Comparison of ENCODE assay signal across 13 cellular contexts in genomic region chr10:77949167-77949566, GRCh38. TPM values are rescaled to one million over a fixed set of nuclear protein-coding genes. Genes with fewer than 3 reads are reported as not detected.
DNase-seq lines count a peak whose midpoint lies in the region; ATAC-seq and TF ChIP-seq lines count a peak whose summit lies in the region.
"Had no signal": no experiment of that assay in that cellular context is flagged by ENCODE, and none has a peak within 500 bp of the region (broad histone marks: within the 10 kb centered on the region; RNA-seq: fewer than 3 reads in every experiment).

No MANE protein-coding gene starts in this region.

- H3K4me3 ChIP-seq in HUES6 (ENCODE audit: low read depth, low read length), result peak overlapping the region; percentile 13; the same call in 1 of the 2 replicates
- no peak overlapping the region for H3K4me3 ChIP-seq in kidney epithelial cell (ENCODE audit: low read depth, low read length)
- H3K4me3 ChIP-seq in right atrium auricular region, result no peak overlapping the region

- H3K4me1 Mint-ChIP-seq in MCF 10A (ENCODE audit: insufficient read depth, unreplicated experiment), result peaks cover 34% of the 10 kb centered on the region
- H3K4me1 Mint-ChIP-seq: CD4-positive, CD25-positive, alpha-beta regulatory T cell; memory B cell had no signal

- H3K4me1 ChIP-seq in HUES6 (ENCODE audit: control insufficient read depth, insufficient read depth, low read length) (peaks cover 15% of the 10 kb centered on the region), right atrium auricular region (no peaks in the 10 kb centered on the region)

- POLR2A ChIA-PET in MCF 10A (lab: Yijun Ruan, JAX), result interaction anchor here (0.6 to 2.4 kb wide), 21 partner anchors 9 to 113 kb away, joined by 3 to 15 read pairs (median 4); partner anchors contain the start of gene DLG5

- peak overlapping the region; percentile 11 for H3K27ac Mint-ChIP-seq in MCF 10A (ENCODE audit: low read depth, unreplicated experiment)
- H3K27ac Mint-ChIP-seq: CD4-positive, CD25-positive, alpha-beta regulatory T cell; memory B cell had no signal

- DNase-seq in AG08396 (ENCODE audit: low spot score) (peak; percentile 60), MCF 10A (ENCODE audit: unreplicated experiment) (peak; percentile 96), kidney epithelial cell (ENCODE audit: low read depth) (peak; percentile 78), GM19240 (ENCODE audit: insufficient read length, low spot score) (no peak), right atrium auricular region (ENCODE audit: low spot score) (no peak), AML-193 (lab: John Stamatoyannopoulos, UW) (no peak)
- DNase-seq: activated CD4-positive, alpha-beta T cell treated with anti-CD3 and anti-CD28 coated beads, Interleukin-2, amount 50 U/mL, for 48 hours; CD4-positive, CD25-positive, alpha-beta regulatory T cell; central memory CD4-positive, alpha-beta T cell; NCI-H510A treated with DMSO at 0.1 percent for 48 hours had no signal

- H3K36me3 Mint-ChIP-seq in MCF 10A (ENCODE audit: insufficient read depth, unreplicated experiment), result peaks cover 6% of the 10 kb centered on the region
- H3K36me3 Mint-ChIP-seq: CD4-positive, CD25-positive, alpha-beta regulatory T cell had no signal

- CTCF ChIA-PET in MCF 10A (lab: Yijun Ruan, JAX), result interaction anchor here (0.6 to 1.4 kb wide), 2 partner anchors 24 to 91 kb away, joined by 3 to 6 read pairs; no protein-coding TSS in a partner anchor

- H3K9ac ChIP-seq in HUES6 (ENCODE audit: low read length), result peak overlapping the region; percentile 70

- intact Hi-C loops in MCF 10A (cut with micrococcal nuclease), result loop anchor here (2.0 kb wide), 1 partner anchor 22 kb away; no protein-coding TSS in a partner anchor

- peaks cover 23% of the 10 kb centered on the region for H3K9me3 ChIP-seq in HUES6 (ENCODE audit: control insufficient read depth, insufficient read depth, low read depth, low read length)
- H3K9me3 ChIP-seq in right atrium auricular region, result peaks cover 4 to 24% of the 10 kb centered on the region in 2 donors

- H3K4me3 Mint-ChIP-seq in MCF 10A (ENCODE audit: unreplicated experiment), result no peak overlapping the region
- H3K4me3 Mint-ChIP-seq: CD4-positive, CD25-positive, alpha-beta regulatory T cell; memory B cell had no signal

- H3K36me3 ChIP-seq in HUES6 (ENCODE audit: control insufficient read depth, insufficient read depth, low read length) (no peaks in the 10 kb centered on the region), kidney epithelial cell (ENCODE audit: control insufficient read depth, insufficient read depth, low read length) (no peaks in the 10 kb centered on the region), right atrium auricular region (no peaks in the 10 kb centered on the region)

- no peaks in the 10 kb centered on the region for H3K27me3 Mint-ChIP-seq in MCF 10A (ENCODE audit: insufficient read depth, unreplicated experiment)

- no peak for TF ChIP-seq CTCF in MCF 10A (IDR thresholded peaks at IDR 0.05; ENCODE audit: unreplicated experiment)
- TF ChIP-seq CTCF in kidney epithelial cell (IDR thresholded peaks at IDR 0.05; ENCODE audit: insufficient read depth, low read length, poor library complexity, severe bottlenecking), result no peak
- no peak for TF ChIP-seq CTCF in right atrium auricular region (IDR thresholded peaks at IDR 0.05)

- H3K27me3 ChIP-seq in HUES6 (ENCODE audit: control insufficient read depth, insufficient read depth, low read length) (no peaks in the 10 kb centered on the region), kidney epithelial cell (ENCODE audit: control insufficient read depth, insufficient read depth, low read length) (no peaks in the 10 kb centered on the region), right atrium auricular region (no peaks in the 10 kb centered on the region)

- ATAC-seq in GM19023 (IDR thresholded peaks at IDR 0.05; ENCODE audit: unreplicated experiment), result no peak

- BruUV-seq in MCF 10A (replicated peaks; lab: Mats Ljungman, UMichigan), result no TSS peak

- H3K9me3 Mint-ChIP-seq in MCF 10A (ENCODE audit: unreplicated experiment), result peaks cover 7% of the 10 kb centered on the region

- H3K27ac ChIP-seq in HUES6 (ENCODE audit: low read depth, low read length), result peak overlapping the region; percentile 79; the same call in 1 of the 2 replicates
- no peak overlapping the region for H3K27ac ChIP-seq in right atrium auricular region

RNA-seq across cellular contexts. Expression of gene DLG5, which starts 22.6 kb away (rescaled TPM):
- 126 and 127 TPM in 2 replicates for total RNA-seq in MCF 10A (2022)
- 35.9 and 42.1 TPM in 2 replicates for total RNA-seq in kidney epithelial cell
- total RNA-seq in right atrium auricular region, result 10 to 100 TPM; 10.5 to 20.4 TPM

Comparison
In these comparisons a context has a peak if more than half of its experiments do, and no peak if none do; other contexts are left out.
1. DNase-seq: peak in AG08396 (single experiment), MCF 10A (single experiment) and kidney epithelial cell (single experiment); none in GM19240 (single experiment), right atrium auricular region (single experiment) and AML-193 (0 of 2).